28 cellular contexts compared by ENCODE assay signal in genomic region chr2:26717362-26717761, GRCh38. TPM values are rescaled to one million over a fixed set of nuclear protein-coding genes. Genes with fewer than 3 reads are reported as not detected.
"Had no signal": no experiment of that assay in that cellular context is flagged by ENCODE, and none has a peak within 500 bp of the region (broad histone marks: within the 10 kb centered on the region; RNA-seq: fewer than 3 reads in every experiment).

No MANE protein-coding gene starts in this region.

- H3K27me3 ChIP-seq: left lung, sigmoid colon, upper lobe of left lung had no signal

- H3K27ac ChIP-seq: left lung, parathyroid adenoma, thoracic aorta had no signal

- DNase-seq: activated B cell treated with CpG ODN at 0.5 μM for 24 hours; activated CD4-positive, alpha-beta T cell treated with anti-CD3 and anti-CD28 coated beads for 36 hours; activated CD4-positive, alpha-beta T cell treated with anti-CD3 and anti-CD28 coated beads, Interleukin-2, amount 50 U/mL, for 4 hours; activated CD8-positive, alpha-beta memory T cell treated with anti-CD3 and anti-CD28 coated beads for 24 hours; activated CD8-positive, alpha-beta memory T cell treated with anti-CD3 and anti-CD28 coated beads, Interleukin-2, amount 50 U/mL, for 4 hours; activated naive CD4-positive, alpha-beta T cell treated with Interleukin-2 at 50 U/mL for 16 hours; activated naive CD8-positive, alpha-beta T cell treated with anti-CD3 and anti-CD28 coated beads for 36 hours; activated T-cell treated with anti-CD3 and anti-CD28 coated beads, Interleukin-2, amount 50 U/mL, for 4 hours; amniotic stem cell; effector CD4-positive, alpha-beta T cell; erythroblast; foreskin fibroblast; immature natural killer cell; kidney glomerular epithelial cell; left lung; mammary epithelial cell; midbrain; sigmoid colon; stimulated activated CD4-positive, alpha-beta T cell treated with anti-CD3 and anti-CD28 coated beads, Interleukin-2, amount 100 ng/mL, for 48 hours; stimulated activated CD8-positive, alpha-beta memory T cell treated with anti-CD3 and anti-CD28 coated beads, Interleukin-4, amount 100 ng/mL, for 48 hours; stimulated activated naive CD4-positive, alpha-beta T cell; T1000; upper lobe of left lung had no signal

- ATAC-seq: activated CD4-positive, alpha-beta T cell treated with anti-CD3 and anti-CD28 coated beads for 36 hours; activated T-cell treated with anti-CD3 and anti-CD28 coated beads, Interleukin-2, amount 50 U/mL, for 4 hours; left lung had no signal

- H3K4me3 ChIP-seq: left lung, sigmoid colon, thoracic aorta, upper lobe of left lung had no signal

- FAIRE-seq: bronchial epithelial cell had no signal

- H3K36me3 ChIP-seq: left lung, sigmoid colon, thoracic aorta, upper lobe of left lung had no signal

- H3K9me3 ChIP-seq: left lung, sigmoid colon, thoracic aorta, upper lobe of left lung had no signal

- H2AFZ ChIP-seq: parathyroid adenoma had no signal

- H3K9ac ChIP-seq: parathyroid adenoma had no signal

RNA-seq across cellular contexts. Expression of gene KCNK3, which starts 24.8 kb away (rescaled TPM):
- total RNA-seq: activated B cell treated with CpG ODN at 0.5 μM for 24 hours; activated CD4-positive, alpha-beta T cell treated with anti-CD3 and anti-CD28 coated beads for 36 hours; activated naive CD8-positive, alpha-beta T cell treated with anti-CD3 and anti-CD28 coated beads for 36 hours; bronchial epithelial cell; pulmonary artery endothelial cell had no signal
- polyA plus RNA-seq: fibroblast of lung, immature natural killer cell had no signal
